ENCODE assay signal across 8 cellular contexts in genomic region chr3:111864821-111865656, GRCh38. TPM values are rescaled to one million over a fixed set of nuclear protein-coding genes. Genes with fewer than 3 reads are reported as not detected.
DNase-seq lines count a peak whose midpoint lies in the region; ATAC-seq and TF ChIP-seq lines count a peak whose summit lies in the region.

No MANE protein-coding gene starts in this region.

- H3K27me3 Mint-ChIP-seq in activated T-helper 1 cell treated with anti-CD3 and anti-CD28 coated beads, Interleukin-12 subunit alpha, Interleukin-12 subunit beta, Interleukin-2, Interleukin-4 antibody, amounts not matched to agents 30 ng/mL and 10 ng/mL and 1 ng/mL, durations not matched to agents 14 hours and 24 hours and 36 hours (ENCODE audit: insufficient read depth) = peaks cover 40% of the 10 kb centered on the region
- peaks cover 22% of the 10 kb centered on the region for H3K27me3 Mint-ChIP-seq in activated CD4-positive, alpha-beta memory T cell treated with anti-CD3 and anti-CD28 coated beads, Interleukin-2, amount 10 ng/mL, durations not matched to agents 7 days and 5 days

- CTCF ChIA-PET in Panc1 (lab: Charles Lee) = interaction anchor here (0.6 kb wide), 1 partner anchor 192 kb away, joined by 3 read pairs; no protein-coding TSS in a partner anchor
- CTCF ChIA-PET in activated CD4-positive, alpha-beta memory T cell treated with anti-CD3 and anti-CD28 coated beads, Interleukin-2, amount 10 ng/mL, durations not matched to agents 7 days and 5 days (lab: Charles Lee) = interaction anchor here (2.2 kb wide), 1 partner anchor 149 kb away, joined by 6 read pairs; no protein-coding TSS in a partner anchor

- no peaks in the 10 kb centered on the region for H3K9me3 Mint-ChIP-seq in activated T-helper 1 cell treated with anti-CD3 and anti-CD28 coated beads, Interleukin-12 subunit alpha, Interleukin-12 subunit beta, Interleukin-2, Interleukin-4 antibody, amounts not matched to agents 30 ng/mL and 10 ng/mL and 1 ng/mL, durations not matched to agents 14 hours and 24 hours and 36 hours
- H3K9me3 Mint-ChIP-seq in activated CD4-positive, alpha-beta memory T cell treated with anti-CD3 and anti-CD28 coated beads, Interleukin-2, amount 10 ng/mL, durations not matched to agents 7 days and 5 days = no peaks in the 10 kb centered on the region

- H3K36me3 ChIP-seq in Panc1 (ENCODE audit: control insufficient read depth, insufficient read depth, low read length) = no peaks in the 10 kb centered on the region

- peaks cover 9% of the 10 kb centered on the region for H3K27me3 ChIP-seq in Panc1 (ENCODE audit: control insufficient read depth, insufficient read depth, low read length)

- peaks cover 8% of the 10 kb centered on the region; the same call in 1 of the 2 replicates for H3K4me1 ChIP-seq in Panc1 (ENCODE audit: control insufficient read depth, insufficient read depth, low read length)

- no peak overlapping the region for H3K27ac Mint-ChIP-seq in activated T-helper 1 cell treated with anti-CD3 and anti-CD28 coated beads, Interleukin-12 subunit alpha, Interleukin-12 subunit beta, Interleukin-2, Interleukin-4 antibody, amounts not matched to agents 30 ng/mL and 10 ng/mL and 1 ng/mL, durations not matched to agents 14 hours and 24 hours and 36 hours
- no peak overlapping the region for H3K27ac Mint-ChIP-seq in activated CD4-positive, alpha-beta memory T cell treated with anti-CD3 and anti-CD28 coated beads, Interleukin-2, amount 10 ng/mL, durations not matched to agents 7 days and 5 days

- POLR2A ChIA-PET in Panc1 (lab: Charles Lee) = no interaction called here
- POLR2A ChIA-PET in activated CD4-positive, alpha-beta memory T cell treated with anti-CD3 and anti-CD28 coated beads, Interleukin-2, amount 10 ng/mL, durations not matched to agents 7 days and 5 days (lab: Charles Lee) = no interaction called here

- no peak overlapping the region for H3K4me3 ChIP-seq in Panc1 (ENCODE audit: low read depth in 2 of 2, low read length in 2 of 2)
- H3K4me3 ChIP-seq in fibroblast of the aortic adventitia (ENCODE audit: low read depth, low read length) = peak overlapping the region; percentile 26

- ATAC-seq in Panc1 = no peak

- in situ Hi-C loops in Panc1 (cut with HindIII; ENCODE audit: low pct_unique_long_range_greater_than_20kb, low sequenced_read_pairs) = no loop called here

- H3K36me3 Mint-ChIP-seq in activated T-helper 1 cell treated with anti-CD3 and anti-CD28 coated beads, Interleukin-12 subunit alpha, Interleukin-12 subunit beta, Interleukin-2, Interleukin-4 antibody, amounts not matched to agents 30 ng/mL and 10 ng/mL and 1 ng/mL, durations not matched to agents 14 hours and 24 hours and 36 hours (ENCODE audit: low read depth) = no peaks in the 10 kb centered on the region
- no peaks in the 10 kb centered on the region for H3K36me3 Mint-ChIP-seq in activated CD4-positive, alpha-beta memory T cell treated with anti-CD3 and anti-CD28 coated beads, Interleukin-2, amount 10 ng/mL, durations not matched to agents 7 days and 5 days (ENCODE audit: low read depth)

- TF ChIP-seq CTCF in C4-2B (conservative IDR thresholded peaks at IDR 0.05) (peak; percentile 33), Panc1 (IDR thresholded peaks at IDR 0.05) (peak; percentile 32), fibroblast of the aortic adventitia (IDR thresholded peaks at IDR 0.05; ENCODE audit: insufficient read depth, low read length) (peak; percentile 40)

- DNase-seq in Panc1 (ENCODE audit: low read depth, low spot score) (no peak), fibroblast of the aortic adventitia (ENCODE audit: low read depth) (peak; percentile 96), pons (ENCODE audit: low spot score) (peak; percentile 14), medulla oblongata (ENCODE audit: extremely low spot score) (no peak)
- DNase-seq in activated naive CD4-positive, alpha-beta T cell treated with Interleukin-2 at 50 U/mL for 16 hours = no peak
- DNase-seq in activated T-helper 1 cell treated with anti-CD3 and anti-CD28 coated beads, Interleukin-12 subunit alpha, Interleukin-12 subunit beta, Interleukin-2, Interleukin-4 antibody, amounts not matched to agents 30 ng/mL and 10 ng/mL and 1 ng/mL, durations not matched to agents 14 hours and 24 hours and 36 hours (ENCODE audit: low spot score) = no peak
- DNase-seq in activated CD4-positive, alpha-beta memory T cell treated with anti-CD3 and anti-CD28 coated beads, Interleukin-2, amount 10 ng/mL, durations not matched to agents 7 days and 5 days = no peak

- BruUV-seq in Panc1 (replicated peaks; lab: Mats Ljungman, UMichigan) = no TSS peak

- intact Hi-C loops in Panc1 (cut with micrococcal nuclease; ENCODE audit: unreplicated experiment) = no loop called here
- intact Hi-C loops in activated T-helper 1 cell treated with anti-CD3 and anti-CD28 coated beads, Interleukin-12 subunit alpha, Interleukin-12 subunit beta, Interleukin-2, Interleukin-4 antibody, amounts not matched to agents 30 ng/mL and 10 ng/mL and 1 ng/mL, durations not matched to agents 14 hours and 24 hours and 36 hours (cut with micrococcal nuclease) = no loop called here

- no peak overlapping the region for H3K27ac ChIP-seq in C4-2B
- H3K27ac ChIP-seq in Panc1 (ENCODE audit: low read length) = no peak overlapping the region

- H3K4me3 Mint-ChIP-seq in activated T-helper 1 cell treated with anti-CD3 and anti-CD28 coated beads, Interleukin-12 subunit alpha, Interleukin-12 subunit beta, Interleukin-2, Interleukin-4 antibody, amounts not matched to agents 30 ng/mL and 10 ng/mL and 1 ng/mL, durations not matched to agents 14 hours and 24 hours and 36 hours = no peak overlapping the region
- no peak overlapping the region for H3K4me3 Mint-ChIP-seq in activated CD4-positive, alpha-beta memory T cell treated with anti-CD3 and anti-CD28 coated beads, Interleukin-2, amount 10 ng/mL, durations not matched to agents 7 days and 5 days

- H3K4me1 Mint-ChIP-seq in activated T-helper 1 cell treated with anti-CD3 and anti-CD28 coated beads, Interleukin-12 subunit alpha, Interleukin-12 subunit beta, Interleukin-2, Interleukin-4 antibody, amounts not matched to agents 30 ng/mL and 10 ng/mL and 1 ng/mL, durations not matched to agents 14 hours and 24 hours and 36 hours (ENCODE audit: low read depth) = peaks cover 15% of the 10 kb centered on the region
- H3K4me1 Mint-ChIP-seq in activated CD4-positive, alpha-beta memory T cell treated with anti-CD3 and anti-CD28 coated beads, Interleukin-2, amount 10 ng/mL, durations not matched to agents 7 days and 5 days = peaks cover 13% of the 10 kb centered on the region

- no peaks in the 10 kb centered on the region for H3K9me3 ChIP-seq in Panc1 (ENCODE audit: control insufficient read depth, insufficient read depth, low read depth, low read length)

RNA-seq across cellular contexts. Expression of gene PHLDB2, which starts 6.0 kb away (rescaled TPM):
- 11.3 TPM for total RNA-seq in Panc1 (2021; ENCODE audit: unreplicated experiment)
- 4.1 TPM for polyA plus RNA-seq in Panc1 (2012; ENCODE audit: insufficient read length)
- 61.9 and 79.2 TPM in 2 replicates for total RNA-seq in fibroblast of the aortic adventitia (ENCODE audit: low replicate concordance)
- total RNA-seq in activated T-helper 1 cell treated with anti-CD3 and anti-CD28 coated beads, Interleukin-12 subunit alpha, Interleukin-12 subunit beta, Interleukin-2, Interleukin-4 antibody, amounts not matched to agents 30 ng/mL and 10 ng/mL and 1 ng/mL, durations not matched to agents 14 hours and 24 hours and 36 hours = 0.61 and 0.75 TPM in 2 replicates
- total RNA-seq in activated CD4-positive, alpha-beta memory T cell treated with anti-CD3 and anti-CD28 coated beads, Interleukin-2, amount 10 ng/mL, durations not matched to agents 7 days and 5 days = 1 to 10 TPM; 4.6 to 6.3 TPM

Comparison
In these comparisons a context has a peak if more than half of its experiments do, and no peak if none do; other contexts are left out.
1. DNase-seq: peak in fibroblast of the aortic adventitia (single experiment) and pons (single experiment); none in Panc1 (single experiment), activated naive CD4-positive, alpha-beta T cell treated with Interleukin-2 at 50 U/mL for 16 hours (single experiment), activated T-helper 1 cell treated with anti-CD3 and anti-CD28 coated beads, Interleukin-12 subunit alpha, Interleukin-12 subunit beta, Interleukin-2, Interleukin-4 antibody, amounts not matched to agents 30 ng/mL and 10 ng/mL and 1 ng/mL, durations not matched to agents 14 hours and 24 hours and 36 hours (single experiment), medulla oblongata (single experiment) and activated CD4-positive, alpha-beta memory T cell treated with anti-CD3 and anti-CD28 coated beads, Interleukin-2, amount 10 ng/mL, durations not matched to agents 7 days and 5 days (single experiment).
2. Peak in every context shown above with its lines, with median percentiles within 50 percentile points of each other: CTCF ChIP-seq.